14 cellular contexts compared by ENCODE assay signal in the genomic region with DNA sequence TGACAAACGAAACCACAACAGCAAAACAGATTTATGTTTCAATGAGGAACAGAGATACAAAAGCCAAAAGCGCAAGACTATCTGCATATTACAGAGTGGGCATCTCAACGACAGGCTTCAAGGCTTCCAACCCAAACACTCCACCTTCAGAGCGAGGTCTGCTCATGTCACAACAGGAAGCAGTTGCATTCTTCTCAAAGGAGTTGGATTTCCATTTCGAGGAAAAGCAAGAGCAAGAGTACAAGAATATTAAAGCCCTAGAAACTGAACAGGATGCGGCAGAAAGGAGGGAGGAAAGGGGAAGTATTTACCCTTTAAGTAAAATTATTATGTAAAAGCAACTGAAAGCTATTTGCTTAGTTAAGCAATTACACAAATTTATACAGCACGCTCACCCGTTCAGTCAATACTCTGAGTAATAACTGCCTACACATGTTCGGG.
DNase-seq lines count a peak whose midpoint lies in the region; ATAC-seq, FAIRE-seq and TF ChIP-seq lines count a peak whose summit lies in the region.
"Had no signal": no experiment of that assay in that cellular context is flagged by ENCODE, and none has a peak within 500 bp of the region (broad histone marks: within the 10 kb centered on the region; RNA-seq: fewer than 3 reads in every experiment).

No MANE protein-coding gene starts in this region.

- TF ChIP-seq EP300 in stomach (IDR thresholded peaks at IDR 0.05): no peak

- no peak overlapping the region for H3K4me3 ChIP-seq in right cardiac atrium (ENCODE audit: low read length)
- H3K4me3 ChIP-seq in bronchial epithelial cell (ENCODE audit: low read depth, low read length): no peak overlapping the region
- no peak overlapping the region for H3K4me3 ChIP-seq in thymus (ENCODE audit: low read length)
- H3K4me3 ChIP-seq in right lobe of liver: no peak overlapping the region
- H3K4me3 ChIP-seq in stomach: no peak overlapping the region
- H3K4me3 ChIP-seq: prostate gland had no signal

- H3K27ac ChIP-seq in right cardiac atrium (ENCODE audit: low read length) (no peak overlapping the region), thymus (ENCODE audit: low read depth) (peak overlapping the region; percentile 12), right lobe of liver (no peak overlapping the region), stomach (no peak overlapping the region)
- H3K27ac ChIP-seq: prostate gland had no signal

- H3K9me3 ChIP-seq in right cardiac atrium (ENCODE audit: control insufficient read depth, low read length): no peaks in the 10 kb centered on the region
- H3K9me3 ChIP-seq in thymus (ENCODE audit: control insufficient read depth): no peaks in the 10 kb centered on the region
- H3K9me3 ChIP-seq in right lobe of liver: no peaks in the 10 kb centered on the region
- no peaks in the 10 kb centered on the region for H3K9me3 ChIP-seq in stomach
- H3K9me3 ChIP-seq: prostate gland had no signal

- DNase-seq in right cardiac atrium (no peak), Right ventricle myocardium superior (no peak), NCI-H2029 treated with DMSO at 0.1 percent for 48 hours (lab: John Stamatoyannopoulos, UW) (peak; percentile 48), bronchial epithelial cell (ENCODE audit: low read depth) (peak; percentile 14), right lobe of liver (no peak), stomach (no peak), NCI-H774 (lab: John Stamatoyannopoulos, UW) (no peak)
- DNase-seq: activated naive CD4-positive, alpha-beta T cell treated with anti-CD3 and anti-CD28 coated beads, Interleukin-2, amount 50 U/mL, for 16 hours; DND-41; islet precursor cell; NCI-H2171; stimulated activated CD4-positive, alpha-beta T cell treated with anti-CD3 and anti-CD28 coated beads, Interleukin-1b, Interleukin-23, amount 100 ng/mL, for 48 hours had no signal

- TF ChIP-seq POLR2A in right lobe of liver (IDR thresholded peaks at IDR 0.05) (no peak), stomach (IDR thresholded peaks at IDR 0.05) (no peak)

- H3K36me3 ChIP-seq in bronchial epithelial cell (ENCODE audit: control insufficient read depth, insufficient read depth, low read length): no peaks in the 10 kb centered on the region
- H3K36me3 ChIP-seq in thymus (ENCODE audit: control insufficient read depth, insufficient read depth): peaks cover 9% of the 10 kb centered on the region
- peaks cover 0 to 8% (median 0%) of the 10 kb centered on the region in 4 donors for H3K36me3 ChIP-seq in right lobe of liver
- H3K36me3 ChIP-seq in stomach: peaks cover 0 to 15% (median 5%) of the 10 kb centered on the region in 4 donors
- H3K36me3 ChIP-seq: prostate gland had no signal

- intact Hi-C loops in right cardiac atrium (cut with DNase I): no loop called here
- intact Hi-C loops in Right ventricle myocardium superior (cut with DNase I): no loop called here
- intact Hi-C loops in right lobe of liver (cut with DNase I): no loop called here
- intact Hi-C loops in stomach (cut with DNase I; ENCODE audit: low total_unique reads): no loop called here

- no peak for FAIRE-seq in bronchial epithelial cell (lab: Jason Lieb, UNC)

- H3K27me3 ChIP-seq in right cardiac atrium (ENCODE audit: control insufficient read depth, insufficient read depth) (no peaks in the 10 kb centered on the region), bronchial epithelial cell (ENCODE audit: control insufficient read depth, insufficient read depth, low read length) (no peaks in the 10 kb centered on the region), thymus (ENCODE audit: control insufficient read depth, insufficient read depth) (no peaks in the 10 kb centered on the region), right lobe of liver (no peaks in the 10 kb centered on the region), stomach (no peaks in the 10 kb centered on the region)

- 61% methylated on average over 9 of the region's 9 CpGs for WGBS in right cardiac atrium
- 50% methylated on average over 9 of the region's 9 CpGs for WGBS in thymus
- WGBS in right lobe of liver (ENCODE audit: insufficient coverage, low coverage, low lambda C conversion rate, missing lambda C conversion rate): 53% methylated on average over 9 of the region's 9 CpGs
- WGBS in stomach, 5 donors: 53 to 68% (median 63%) methylated on average over 9 of the region's 9 CpGs

- H3K4me1 ChIP-seq in right cardiac atrium (ENCODE audit: control insufficient read depth, insufficient read depth, low read length) (no peaks in the 10 kb centered on the region), thymus (ENCODE audit: control insufficient read depth, insufficient read depth, low read length) (no peaks in the 10 kb centered on the region), right lobe of liver (peaks cover 0 to 3% (median 0%) of the 10 kb centered on the region in 4 donors), stomach (peaks cover 0 to 8% (median 0%) of the 10 kb centered on the region in 4 donors)
- H3K4me1 ChIP-seq: prostate gland had no signal

- peak; percentile 16 to 55 for ATAC-seq in right cardiac atrium
- no peak for ATAC-seq in Right ventricle myocardium superior (ENCODE audit: poor library complexity)
- no peak for ATAC-seq in right lobe of liver

- TF ChIP-seq CTCF in bronchial epithelial cell (IDR thresholded peaks at IDR 0.05; ENCODE audit: insufficient read depth, low read length, severe bottlenecking) (no peak), right lobe of liver (IDR thresholded peaks at IDR 0.05) (no peak), stomach (IDR thresholded peaks at IDR 0.05) (no peak)

Comparison
In these comparisons a context has a peak if more than half of its experiments do, and no peak if none do; other contexts are left out.
1. ATAC-seq: peak in right cardiac atrium (2 of 2); none in Right ventricle myocardium superior (single experiment) and right lobe of liver (0 of 4).
2. DNase-seq: peak in NCI-H2029 treated with DMSO at 0.1 percent for 48 hours (single experiment) and bronchial epithelial cell (single experiment); none in right cardiac atrium (0 of 3), Right ventricle myocardium superior (single experiment), right lobe of liver (0 of 3), stomach (single experiment) and NCI-H774 (single experiment).